25 cellular contexts compared by ENCODE assay signal in genomic region chr14:96914729-96915128, GRCh38.
"Had no signal": no experiment of that assay in that cellular context is flagged by ENCODE, and none has a peak within 500 bp of the region (broad histone marks: within the 10 kb centered on the region; RNA-seq: fewer than 3 reads in every experiment).

No MANE protein-coding gene starts in this region.

- H3K4me1 ChIP-seq: left ventricle myocardium inferior, neural progenitor cell, parathyroid adenoma, psoas muscle, right lobe of liver, tibial nerve, upper lobe of left lung, vagina had no signal

- H3K9me3 ChIP-seq: neutrophil, right lobe of liver had no signal

- H3K4me3 ChIP-seq: left ventricle myocardium inferior, lung, neural progenitor cell, psoas muscle, right lobe of liver, smooth muscle cell, tibial nerve, upper lobe of left lung, vagina had no signal

- H3K27me3 Mint-ChIP-seq: naive B cell; stimulated activated memory B cell treated with anti-CD40 and anti-IgM and Interleukin-4, amounts not matched to agents 10 μg/mL and 1 μg/mL and 100 μg/mL, for 72 hours; stimulated activated naive CD8-positive, alpha-beta T cell treated with anti-CD3 and anti-CD28 coated beads, Interleukin-15, amount 100 ng/mL, for 72 hours had no signal

- ATAC-seq: natural killer cell; psoas muscle; right lobe of liver; stimulated activated memory B cell treated with anti-CD40 and anti-IgM and Interleukin-4, amounts not matched to agents 10 μg/mL and 1 μg/mL and 100 μg/mL, for 72 hours; stimulated activated naive CD8-positive, alpha-beta T cell treated with anti-CD3 and anti-CD28 coated beads, Interleukin-15, amount 100 ng/mL, for 72 hours had no signal

- H3K36me3 ChIP-seq: left ventricle myocardium inferior, neural progenitor cell, neutrophil, right lobe of liver, tibial nerve, upper lobe of left lung, vagina had no signal

- DNase-seq: islet precursor cell; left ventricle myocardium inferior; mesendoderm; naive B cell; natural killer cell; nephron progenitor cell; occipital lobe; psoas muscle; right lobe of liver; stimulated activated CD4-positive, alpha-beta T cell treated with anti-CD3 and anti-CD28 coated beads, Interleukin-1b, Interleukin-23, amount 100 ng/mL, for 48 hours; stimulated activated CD4-positive, alpha-beta T cell treated with anti-CD3 and anti-CD28 coated beads, Interleukin-2, amount 100 ng/mL, for 48 hours; stimulated activated CD4-positive, alpha-beta T cell treated with anti-CD3 and anti-CD28 coated beads, Interleukin-4, amount 100 ng/mL, for 4 hours; stimulated activated CD8-positive, alpha-beta memory T cell treated with anti-CD3 and anti-CD28 coated beads, Interleukin-4, amount 100 ng/mL, for 48 hours; stimulated activated naive CD4-positive, alpha-beta T cell treated with Interleukin-2 at 50 U/mL for 16 hours; stimulated activated naive CD8-positive, alpha-beta T cell treated with anti-CD3 and anti-CD28 coated beads, Interleukin-15, amount 100 ng/mL, for 72 hours; upper lobe of left lung had no signal

- H3K27me3 ChIP-seq: neural progenitor cell, neutrophil, right lobe of liver, tibial nerve, upper lobe of left lung, vagina had no signal

- H3K9ac ChIP-seq: neural progenitor cell, parathyroid adenoma had no signal

- H3K4me2 ChIP-seq: neural progenitor cell, smooth muscle cell had no signal

- H3K4me3 Mint-ChIP-seq: mesothelial cell of epicardium; naive B cell; natural killer cell; nephron progenitor cell; neural progenitor cell; stimulated activated memory B cell treated with anti-CD40 and anti-IgM and Interleukin-4, amounts not matched to agents 10 μg/mL and 1 μg/mL and 100 μg/mL, for 72 hours; stimulated activated naive CD8-positive, alpha-beta T cell treated with anti-CD3 and anti-CD28 coated beads, Interleukin-15, amount 100 ng/mL, for 72 hours had no signal

- H3K27ac Mint-ChIP-seq: mesothelial cell of epicardium; natural killer cell; nephron progenitor cell; neural progenitor cell; stimulated activated memory B cell treated with anti-CD40 and anti-IgM and Interleukin-4, amounts not matched to agents 10 μg/mL and 1 μg/mL and 100 μg/mL, for 72 hours had no signal

- H3K4me1 Mint-ChIP-seq: stimulated activated memory B cell treated with anti-CD40 and anti-IgM and Interleukin-4, amounts not matched to agents 10 μg/mL and 1 μg/mL and 100 μg/mL, for 72 hours had no signal

- H3K27ac ChIP-seq: left ventricle myocardium inferior, neural progenitor cell, neutrophil, parathyroid adenoma, psoas muscle, right lobe of liver, tibial nerve, upper lobe of left lung, vagina had no signal
